ENCODE assay signal across 2 cellular contexts in the genomic region with DNA sequence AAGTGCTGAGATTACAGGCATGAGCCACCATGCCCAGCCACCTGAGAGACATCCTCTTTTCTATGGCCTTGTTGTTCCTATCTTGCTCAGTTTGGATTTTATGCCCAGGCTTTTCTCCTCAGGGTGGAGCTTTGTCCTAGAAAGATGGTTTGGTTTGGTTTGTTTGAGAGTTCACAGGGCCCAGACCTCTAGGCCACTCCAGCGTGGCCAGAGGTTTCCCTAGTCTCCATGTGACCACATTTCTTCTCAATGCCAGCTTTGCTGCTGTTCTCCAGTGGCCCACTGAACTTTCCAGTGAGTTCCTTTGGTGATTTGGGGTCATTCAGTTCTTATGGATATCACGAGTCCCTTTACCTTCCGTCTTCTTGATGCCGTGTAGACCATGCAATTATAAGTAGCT.
TF ChIP-seq lines count a peak whose summit lies in the region.

No MANE protein-coding gene starts in this region.

TF ChIP-seq in liver, 16 proteins besides CTCF, POLR2A, EP300 and RAD21 (continued from another document):
- TF ChIP-seq, protein P1, sequence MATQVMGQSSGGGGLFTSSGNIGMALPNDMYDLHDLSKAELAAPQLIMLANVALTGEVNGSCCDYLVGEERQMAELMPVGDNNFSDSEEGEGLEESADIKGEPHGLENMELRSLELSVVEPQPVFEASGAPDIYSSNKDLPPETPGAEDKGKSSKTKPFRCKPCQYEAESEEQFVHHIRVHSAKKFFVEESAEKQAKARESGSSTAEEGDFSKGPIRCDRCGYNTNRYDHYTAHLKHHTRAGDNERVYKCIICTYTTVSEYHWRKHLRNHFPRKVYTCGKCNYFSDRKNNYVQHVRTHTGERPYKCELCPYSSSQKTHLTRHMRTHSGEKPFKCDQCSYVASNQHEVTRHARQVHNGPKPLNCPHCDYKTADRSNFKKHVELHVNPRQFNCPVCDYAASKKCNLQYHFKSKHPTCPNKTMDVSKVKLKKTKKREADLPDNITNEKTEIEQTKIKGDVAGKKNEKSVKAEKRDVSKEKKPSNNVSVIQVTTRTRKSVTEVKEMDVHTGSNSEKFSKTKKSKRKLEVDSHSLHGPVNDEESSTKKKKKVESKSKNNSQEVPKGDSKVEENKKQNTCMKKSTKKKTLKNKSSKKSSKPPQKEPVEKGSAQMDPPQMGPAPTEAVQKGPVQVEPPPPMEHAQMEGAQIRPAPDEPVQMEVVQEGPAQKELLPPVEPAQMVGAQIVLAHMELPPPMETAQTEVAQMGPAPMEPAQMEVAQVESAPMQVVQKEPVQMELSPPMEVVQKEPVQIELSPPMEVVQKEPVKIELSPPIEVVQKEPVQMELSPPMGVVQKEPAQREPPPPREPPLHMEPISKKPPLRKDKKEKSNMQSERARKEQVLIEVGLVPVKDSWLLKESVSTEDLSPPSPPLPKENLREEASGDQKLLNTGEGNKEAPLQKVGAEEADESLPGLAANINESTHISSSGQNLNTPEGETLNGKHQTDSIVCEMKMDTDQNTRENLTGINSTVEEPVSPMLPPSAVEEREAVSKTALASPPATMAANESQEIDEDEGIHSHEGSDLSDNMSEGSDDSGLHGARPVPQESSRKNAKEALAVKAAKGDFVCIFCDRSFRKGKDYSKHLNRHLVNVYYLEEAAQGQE (IDR thresholded peaks at IDR 0.05) = peak; percentile 67
- TF ChIP-seq JUND (IDR thresholded peaks at IDR 0.05) (peak in 1 of 2 donors; percentile 62), HNF4G (IDR thresholded peaks at IDR 0.05) (no peak), FOXA1 (IDR thresholded peaks at IDR 0.05) (no peak), HNF4A (conservative IDR thresholded peaks at IDR 0.05) (peak; percentile 54 to 77), RXRA (IDR thresholded peaks at IDR 0.05) (peak; percentile 94 to 96), YY1 (IDR thresholded peaks at IDR 0.05) (peak; percentile 53), GABPA (IDR thresholded peaks at IDR 0.05 in 1 of 2, conservative IDR thresholded peaks at IDR 0.05 in 1 of 2) (no peak)

TF ChIP-seq in HepG2, 621 proteins besides CTCF, POLR2A, EP300 and RAD21 (continued from another document):
- TF ChIP-seq, protein P2, sequence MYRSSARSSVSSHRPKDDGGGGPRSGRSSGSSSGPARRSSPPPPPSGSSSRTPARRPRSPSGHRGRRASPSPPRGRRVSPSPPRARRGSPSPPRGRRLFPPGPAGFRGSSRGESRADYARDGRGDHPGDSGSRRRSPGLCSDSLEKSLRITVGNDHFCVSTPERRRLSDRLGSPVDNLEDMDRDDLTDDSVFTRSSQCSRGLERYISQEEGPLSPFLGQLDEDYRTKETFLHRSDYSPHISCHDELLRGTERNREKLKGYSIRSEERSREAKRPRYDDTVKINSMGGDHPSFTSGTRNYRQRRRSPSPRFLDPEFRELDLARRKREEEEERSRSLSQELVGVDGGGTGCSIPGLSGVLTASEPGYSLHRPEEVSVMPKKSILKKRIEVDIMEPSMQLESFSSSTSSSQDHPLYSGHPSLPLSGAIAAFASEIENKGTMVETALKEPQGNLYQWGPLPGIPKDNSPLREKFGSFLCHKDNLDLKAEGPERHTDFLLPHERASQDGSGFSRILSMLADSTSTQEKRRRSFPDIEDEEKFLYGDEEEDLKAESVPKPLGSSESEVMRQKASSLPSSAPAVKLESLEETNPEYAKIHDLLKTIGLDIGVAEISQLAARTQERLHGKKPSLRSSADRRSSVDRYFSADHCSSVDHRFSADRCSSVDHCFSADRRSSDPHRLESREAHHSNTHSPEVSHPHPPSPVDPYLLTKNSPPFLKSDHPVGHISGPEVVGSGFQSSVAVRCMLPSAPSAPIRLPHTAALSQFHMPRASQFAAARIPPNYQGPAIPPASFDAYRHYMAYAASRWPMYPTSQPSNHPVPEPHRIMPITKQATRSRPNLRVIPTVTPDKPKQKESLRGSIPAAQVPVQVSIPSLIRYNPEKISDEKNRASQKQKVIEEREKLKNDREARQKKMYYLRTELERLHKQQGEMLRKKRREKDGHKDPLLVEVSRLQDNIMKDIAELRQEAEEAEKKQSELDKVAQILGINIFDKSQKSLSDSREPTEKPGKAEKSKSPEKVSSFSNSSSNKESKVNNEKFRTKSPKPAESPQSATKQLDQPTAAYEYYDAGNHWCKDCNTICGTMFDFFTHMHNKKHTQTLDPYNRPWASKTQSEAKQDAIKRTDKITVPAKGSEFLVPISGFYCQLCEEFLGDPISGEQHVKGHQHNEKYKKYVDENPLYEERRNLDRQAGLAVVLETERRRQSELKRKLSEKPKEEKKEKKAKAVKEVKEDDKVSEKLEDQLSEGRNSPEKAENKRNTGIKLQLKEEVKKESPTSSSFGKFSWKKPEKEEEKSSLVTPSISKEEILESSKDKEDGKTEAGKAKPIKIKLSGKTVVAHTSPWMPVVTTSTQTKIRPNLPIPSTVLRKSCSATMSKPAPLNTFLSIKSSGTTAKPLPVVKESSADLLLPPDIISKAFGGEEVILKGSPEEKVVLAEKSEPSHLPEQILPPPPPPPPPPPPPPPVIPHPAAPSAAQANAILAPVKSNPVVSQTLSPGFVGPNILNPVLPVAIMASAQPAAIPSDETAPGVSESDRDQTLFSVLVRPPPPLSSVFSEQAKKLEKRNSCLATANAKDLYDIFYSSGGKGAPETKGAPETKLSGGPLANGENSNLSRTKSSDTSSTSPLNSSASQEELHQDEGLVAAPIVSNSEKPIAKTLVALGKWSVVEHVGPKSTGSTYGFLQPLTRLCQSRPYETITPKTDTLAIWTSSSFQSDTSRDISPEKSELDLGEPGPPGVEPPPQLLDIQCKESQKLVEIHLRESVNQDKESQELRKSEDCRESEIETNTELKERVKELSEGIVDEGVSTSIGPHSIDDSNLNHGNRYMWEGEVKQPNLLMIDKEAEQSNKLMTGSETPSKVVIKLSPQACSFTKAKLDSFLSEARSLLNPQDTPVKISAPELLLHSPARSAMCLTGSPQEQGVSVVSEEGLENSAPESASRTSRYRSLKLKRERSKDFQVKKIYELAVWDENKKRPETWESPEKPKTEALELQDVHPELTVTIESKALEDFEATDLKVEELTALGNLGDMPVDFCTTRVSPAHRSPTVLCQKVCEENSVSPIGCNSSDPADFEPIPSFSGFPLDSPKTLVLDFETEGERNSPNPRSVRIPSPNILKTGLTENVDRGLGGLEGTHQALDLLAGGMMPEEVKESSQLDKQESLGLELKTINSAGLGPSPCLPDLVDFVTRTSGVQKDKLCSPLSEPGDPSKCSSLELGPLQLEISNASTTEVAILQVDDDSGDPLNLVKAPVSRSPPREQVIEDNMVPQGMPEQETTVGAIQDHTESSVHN (CRISPR knock-in tag; IDR thresholded peaks at IDR 0.05) = no peak
- TF ChIP-seq, protein P3, sequence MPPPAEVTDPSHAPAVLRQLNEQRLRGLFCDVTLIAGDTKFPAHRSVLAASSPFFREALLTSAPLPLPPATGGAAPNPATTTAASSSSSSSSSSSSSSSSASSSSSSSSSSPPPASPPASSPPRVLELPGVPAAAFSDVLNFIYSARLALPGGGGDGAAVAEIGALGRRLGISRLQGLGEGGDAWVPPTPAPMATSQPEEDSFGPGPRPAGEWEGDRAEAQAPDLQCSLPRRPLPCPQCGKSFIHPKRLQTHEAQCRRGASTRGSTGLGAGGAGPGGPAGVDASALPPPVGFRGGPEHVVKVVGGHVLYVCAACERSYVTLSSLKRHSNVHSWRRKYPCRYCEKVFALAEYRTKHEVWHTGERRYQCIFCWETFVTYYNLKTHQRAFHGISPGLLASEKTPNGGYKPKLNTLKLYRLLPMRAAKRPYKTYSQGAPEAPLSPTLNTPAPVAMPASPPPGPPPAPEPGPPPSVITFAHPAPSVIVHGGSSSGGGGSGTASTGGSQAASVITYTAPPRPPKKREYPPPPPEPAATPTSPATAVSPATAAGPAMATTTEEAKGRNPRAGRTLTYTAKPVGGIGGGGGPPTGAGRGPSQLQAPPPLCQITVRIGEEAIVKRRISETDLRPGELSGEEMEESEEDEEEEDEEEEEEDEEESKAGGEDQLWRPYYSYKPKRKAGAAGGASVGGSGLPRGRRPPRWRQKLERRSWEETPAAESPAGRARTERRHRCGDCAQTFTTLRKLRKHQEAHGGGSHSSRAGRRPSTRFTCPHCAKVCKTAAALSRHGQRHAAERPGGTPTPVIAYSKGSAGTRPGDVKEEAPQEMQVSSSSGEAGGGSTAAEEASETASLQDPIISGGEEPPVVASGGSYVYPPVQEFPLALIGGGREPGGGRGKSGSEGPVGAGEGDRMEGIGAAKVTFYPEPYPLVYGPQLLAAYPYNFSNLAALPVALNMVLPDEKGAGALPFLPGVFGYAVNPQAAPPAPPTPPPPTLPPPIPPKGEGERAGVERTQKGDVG (CRISPR knock-in tag; IDR thresholded peaks at IDR 0.05; ENCODE audit: borderline replicate concordance) = no peak
